1 cellular context compared by ENCODE assay signal in the genomic region with DNA sequence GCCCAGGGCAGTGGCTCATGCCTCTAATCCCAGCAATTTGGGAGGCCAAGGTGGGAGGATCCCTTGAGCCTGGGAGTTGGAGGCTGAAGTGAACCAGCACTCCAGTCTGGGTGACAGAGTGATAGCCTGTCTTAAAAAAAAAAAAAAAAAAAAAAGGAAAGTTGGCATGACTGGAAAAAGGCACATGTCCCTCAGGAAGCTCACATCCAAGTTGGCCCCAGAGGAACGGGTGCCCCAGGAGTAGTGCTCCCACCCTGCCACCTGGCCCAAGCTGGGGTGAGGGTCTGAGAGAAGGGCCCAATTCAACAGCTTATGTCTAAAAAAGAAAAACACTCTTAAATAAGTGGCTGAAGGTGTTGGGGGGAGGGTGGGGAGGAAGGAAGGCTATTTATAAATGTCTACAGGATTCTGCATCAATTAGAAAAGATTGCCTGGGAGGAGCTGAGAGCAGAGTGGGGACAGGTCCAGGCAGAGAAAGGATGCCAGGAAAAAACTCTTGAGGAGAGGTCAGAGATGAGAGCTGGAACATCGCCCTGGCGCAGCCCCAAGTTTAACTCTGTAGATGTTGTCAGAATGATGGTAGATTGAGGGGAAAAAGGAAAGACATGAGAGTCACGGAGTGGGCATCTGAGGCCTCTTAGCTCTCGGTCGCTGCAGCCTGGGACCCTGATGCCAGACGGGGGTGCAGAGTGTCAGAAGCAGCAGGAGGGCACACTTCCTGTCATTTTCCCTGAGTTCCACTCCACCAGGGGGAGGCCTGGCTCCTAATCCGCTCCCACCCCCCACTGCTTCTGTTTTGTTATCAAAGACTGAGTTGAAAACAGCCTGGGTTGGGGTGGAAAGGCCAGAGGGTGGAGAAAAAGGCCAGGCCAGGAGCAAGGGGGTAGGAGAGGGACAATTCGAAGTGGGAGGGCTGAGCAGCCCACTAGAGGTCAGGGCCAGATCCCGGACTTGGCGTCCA.
TF ChIP-seq lines count a peak whose summit lies in the region.

No MANE protein-coding gene starts in this region.

TF ChIP-seq in SK-N-SH, 30 proteins besides CTCF, POLR2A, EP300 and RAD21 (continued from another document):
- TF ChIP-seq MXI1 (IDR thresholded peaks at IDR 0.05; ENCODE audit: low read depth, low read length) (no peak), NFIC (IDR thresholded peaks at IDR 0.05; ENCODE audit: borderline replicate concordance) (peak; percentile 76), FOSL2 (IDR thresholded peaks at IDR 0.05; ENCODE audit: borderline replicate concordance, low read depth) (no peak), RCOR1 (IDR thresholded peaks at IDR 0.05; ENCODE audit: low read length) (no peak)
- TF ChIP-seq, protein P1, sequence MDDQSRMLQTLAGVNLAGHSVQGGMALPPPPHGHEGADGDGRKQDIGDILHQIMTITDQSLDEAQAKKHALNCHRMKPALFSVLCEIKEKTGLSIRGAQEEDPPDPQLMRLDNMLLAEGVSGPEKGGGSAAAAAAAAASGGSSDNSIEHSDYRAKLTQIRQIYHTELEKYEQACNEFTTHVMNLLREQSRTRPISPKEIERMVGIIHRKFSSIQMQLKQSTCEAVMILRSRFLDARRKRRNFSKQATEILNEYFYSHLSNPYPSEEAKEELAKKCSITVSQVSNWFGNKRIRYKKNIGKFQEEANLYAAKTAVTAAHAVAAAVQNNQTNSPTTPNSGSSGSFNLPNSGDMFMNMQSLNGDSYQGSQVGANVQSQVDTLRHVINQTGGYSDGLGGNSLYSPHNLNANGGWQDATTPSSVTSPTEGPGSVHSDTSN (IDR thresholded peaks at IDR 0.05): peak; percentile 46; the same call in 1 of the 2 replicates
